23 cellular contexts compared by ENCODE assay signal in the genomic region with DNA sequence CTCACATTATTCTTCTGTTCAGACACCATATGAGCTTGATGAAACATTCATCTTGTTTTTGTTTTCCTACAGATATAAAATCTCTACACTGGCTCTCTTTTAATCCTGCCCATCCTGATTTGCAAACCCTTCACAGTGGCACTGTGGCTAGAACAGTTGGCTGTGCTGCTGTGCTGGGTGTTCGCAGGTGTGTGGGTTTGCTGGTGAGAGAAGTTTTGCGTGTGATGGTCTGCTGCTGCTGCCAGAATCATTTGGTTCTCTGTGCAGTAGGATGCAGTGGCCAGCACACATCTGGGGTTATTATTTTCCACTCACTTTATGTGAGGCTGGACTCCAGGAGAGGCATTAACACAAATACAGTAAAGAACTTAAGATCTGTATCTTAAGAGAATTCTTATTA.
"Had no signal": no experiment of that assay in that cellular context is flagged by ENCODE, and none has a peak within 500 bp of the region (broad histone marks: within the 10 kb centered on the region; RNA-seq: fewer than 3 reads in every experiment).

No MANE protein-coding gene starts in this region.

- H3K36me3 ChIP-seq: esophagus squamous epithelium, gastrocnemius medialis, right lobe of liver, stomach, suprapubic skin, tibial nerve had no signal

- H3K9me3 ChIP-seq: esophagus squamous epithelium, gastrocnemius medialis, right lobe of liver, stomach had no signal

- H3K27me3 ChIP-seq: esophagus squamous epithelium, gastrocnemius medialis, right lobe of liver, suprapubic skin, tibial nerve had no signal

- H3K4me1 ChIP-seq: esophagus squamous epithelium, gastrocnemius medialis, parathyroid adenoma, right lobe of liver, stomach, suprapubic skin had no signal

- FAIRE-seq: islet of Langerhans had no signal

- H2AFZ ChIP-seq: parathyroid adenoma had no signal

- H3K79me2 ChIP-seq: parathyroid adenoma had no signal

- H3K27ac ChIP-seq: esophagus squamous epithelium, gastrocnemius medialis, parathyroid adenoma, right lobe of liver, skin epidermis, stomach, suprapubic skin, VCaP had no signal

- H3K9ac ChIP-seq: parathyroid adenoma had no signal

- DNase-seq: activated CD4-positive, alpha-beta T cell treated with anti-CD3 and anti-CD28 coated beads, Interleukin-2, amount 10 ng/mL, durations not matched to agents 7 days and 5 days; activated CD8-positive, alpha-beta T cell treated with anti-CD3 and anti-CD28 coated beads, Interleukin-2, amount 10 ng/mL, durations not matched to agents 7 days and 5 days; activated gamma-delta T cell; activated naive CD4-positive, alpha-beta T cell treated with anti-CD3 and anti-CD28 coated beads, Interleukin-2, amount 50 U/mL, for 16 hours; activated naive CD8-positive, alpha-beta T cell treated with anti-CD3 and anti-CD28 coated beads, Interleukin-2, amount 50 U/mL, for 24 hours; cerebellar nuclear complex; cortex of kidney; endodermal cell; esophagus squamous epithelium; gastrocnemius medialis; head of caudate nucleus; left ventricle myocardium superior; mammary epithelial cell; right lobe of liver; stimulated activated CD4-positive, alpha-beta T cell treated with anti-CD3 and anti-CD28 coated beads, Interleukin-2, amount 100 ng/mL, for 24 hours; stomach had no signal

- ATAC-seq: activated CD8-positive, alpha-beta T cell treated with anti-CD3 and anti-CD28 coated beads, Interleukin-2, amount 10 ng/mL, durations not matched to agents 7 days and 5 days; activated naive CD8-positive, alpha-beta T cell treated with anti-CD3 and anti-CD28 coated beads, Interleukin-2, amount 50 U/mL, for 24 hours; gastrocnemius medialis; left ventricle myocardium superior; right lobe of liver; stimulated activated effector memory CD8-positive, alpha-beta T cell treated with anti-CD3 and anti-CD28 coated beads, Interleukin-12 subunit alpha, Interleukin-12 subunit beta, amount 100 ng/mL, for 72 hours had no signal

- H3K4me3 ChIP-seq: esophagus squamous epithelium, gastrocnemius medialis, right lobe of liver, skin epidermis, stomach, suprapubic skin, tibial nerve had no signal
